ENCODE assay signal across 14 cellular contexts in genomic region chr13:23447927-23448326, GRCh38. TPM values are rescaled to one million over a fixed set of nuclear protein-coding genes. Genes with fewer than 3 reads are reported as not detected.
A peak's percentile ranks its signal among the peaks of the same experiment; 100 is the strongest.
DNase-seq lines count a peak whose midpoint lies in the region; ATAC-seq and TF ChIP-seq lines count a peak whose summit lies in the region.
"Had no signal": no experiment of that assay in that cellular context is flagged by ENCODE, and none has a peak within 500 bp of the region (broad histone marks: within the 10 kb centered on the region; RNA-seq: fewer than 3 reads in every experiment).

No MANE protein-coding gene starts in this region.

- peaks cover 3% of the 10 kb centered on the region for H3K23me2 ChIP-seq in H9 (ENCODE audit: insufficient read length, low read depth, low read length, poor library complexity, severe bottlenecking)

- ATAC-seq in WTC11 = no peak
- ATAC-seq in HG03139 (IDR thresholded peaks at IDR 0.05; ENCODE audit: unreplicated experiment) = no peak
- no peak for ATAC-seq in CD8-positive, alpha-beta T cell
- ATAC-seq: activated naive CD4-positive, alpha-beta T cell treated with anti-CD3 and anti-CD28 coated beads, Interleukin-2, amount 50 U/mL, for 72 hours had no signal

- H3K4me1 ChIP-seq in H9 (ENCODE audit: insufficient read depth, low read length) (peaks cover 6% of the 10 kb centered on the region; the same call in 1 of the 2 replicates), tibial nerve (no peaks in the 10 kb centered on the region)
- no peaks in the 10 kb centered on the region for H3K4me1 ChIP-seq in CD8-positive, alpha-beta T cell (ENCODE audit: insufficient read depth, low read length)

- no peaks in the 10 kb centered on the region for H3K36me3 ChIP-seq in CD8-positive, alpha-beta T cell (ENCODE audit: insufficient read depth, low read length)
- H3K36me3 ChIP-seq in tibial nerve = no peaks in the 10 kb centered on the region

- no peak overlapping the region for H2BK12ac ChIP-seq in H9 (ENCODE audit: insufficient read length, low read depth, low read length)

- no peak overlapping the region for H3K56ac ChIP-seq in H9 (ENCODE audit: insufficient read length, low read depth, low read length)

- H3K9ac ChIP-seq in H9 (ENCODE audit: extremely low read depth, insufficient read length, low read length) = no peak overlapping the region
- H3K9ac ChIP-seq: parathyroid adenoma had no signal

- no peak overlapping the region for H4K91ac ChIP-seq in H9 (ENCODE audit: insufficient read length, low read depth, low read length)

- peaks cover 5 to 7% of the 10 kb centered on the region in 2 experiments for H3K9me3 Mint-ChIP-seq in H9
- peaks cover 9% of the 10 kb centered on the region for H3K9me3 Mint-ChIP-seq in WTC11
- peaks cover 14% of the 10 kb centered on the region for H3K9me3 Mint-ChIP-seq in glutamatergic neuron (ENCODE audit: unreplicated experiment)
- no peaks in the 10 kb centered on the region for H3K9me3 Mint-ChIP-seq in CD8-positive, alpha-beta T cell

- no peak overlapping the region for H4K5ac ChIP-seq in H9 (ENCODE audit: insufficient read length, low read depth, low read length)

- no peaks in the 10 kb centered on the region for H3K79me2 ChIP-seq in H9 (ENCODE audit: insufficient read depth, low read length)
- H3K79me2 ChIP-seq: parathyroid adenoma had no signal

- H3K79me1 ChIP-seq in H9 (ENCODE audit: insufficient read depth, low read depth, low read length, poor library complexity, severe bottlenecking) = no peaks in the 10 kb centered on the region

- WGBS in H9 (ENCODE audit: extremely low coverage, insufficient read length, low lambda C conversion rate) = no CpG with 5 or more reads among the region's 3 CpGs
- 26 to 33% methylated on average over 3 of the region's 3 CpGs for WGBS in tibial nerve, 2 donors

- no peak overlapping the region for H3K14ac ChIP-seq in H9 (ENCODE audit: insufficient read depth, low read length)

- TF ChIP-seq POLR2A in tibial nerve (IDR thresholded peaks at IDR 0.05) = no peak

- CTCF ChIA-PET in AG04450 (lab: Charles Lee) (interaction anchor here (0.9 to 1.1 kb wide), 2 partner anchors 15 to 452 kb away, joined by 3 read pairs; partner anchors contain the start of gene SACS), WTC11 (lab: Charles Lee) (no interaction called here)
- CTCF ChIA-PET in CD8-positive, alpha-beta T cell (lab: Charles Lee) = no interaction called here

- H2BK15ac ChIP-seq in H9 (ENCODE audit: low read depth, low read length) = no peak overlapping the region

- no peak overlapping the region for H3K4ac ChIP-seq in H9 (ENCODE audit: low read depth, low read length)

- peaks cover 38 to 45% of the 10 kb centered on the region in 2 experiments for H3K4me1 Mint-ChIP-seq in H9
- H3K4me1 Mint-ChIP-seq in WTC11 = peaks cover 36% of the 10 kb centered on the region
- H3K4me1 Mint-ChIP-seq in glutamatergic neuron (ENCODE audit: low read depth, unreplicated experiment) = peaks cover 29% of the 10 kb centered on the region
- no peaks in the 10 kb centered on the region for H3K4me1 Mint-ChIP-seq in CD8-positive, alpha-beta T cell (ENCODE audit: low read depth)

- H3K4me3 ChIP-seq in AG04450 (ENCODE audit: low read depth, low read length) = no peak overlapping the region
- no peak overlapping the region for H3K4me3 ChIP-seq in CD8-positive, alpha-beta T cell (ENCODE audit: low read depth, low read length)
- no peak overlapping the region for H3K4me3 ChIP-seq in tibial nerve

- DNase-seq in AG04450 (ENCODE audit: low read depth, low spot score) (peak; percentile 90), H9 (no peak), WTC11 (ENCODE audit: low spot score) (no peak), glutamatergic neuron (no peak), NCI-H2081 treated with DMSO at 0.1 percent for 48 hours (lab: John Stamatoyannopoulos, UW) (no peak), tibial nerve (ENCODE audit: low spot score in 2 of 2) (no peak)
- DNase-seq in CD8-positive, alpha-beta T cell = no peak
- DNase-seq: activated CD8-positive, alpha-beta memory T cell treated with anti-CD3 and anti-CD28 coated beads, Interleukin-2, amount 50 U/mL, for 48 hours; DMS53; midbrain; SW 1271 had no signal

- H3K36me3 Mint-ChIP-seq in H9 (ENCODE audit: insufficient read depth in 1 of 3, low read depth in 3 of 3) = peaks cover 2 to 5% (median 5%) of the 10 kb centered on the region in 3 experiments; a peak in 4 of 7 replicates
- H3K36me3 Mint-ChIP-seq in WTC11 = peaks cover 4% of the 10 kb centered on the region
- H3K36me3 Mint-ChIP-seq in glutamatergic neuron (ENCODE audit: unreplicated experiment) = peaks cover 6% of the 10 kb centered on the region
- no peaks in the 10 kb centered on the region for H3K36me3 Mint-ChIP-seq in CD8-positive, alpha-beta T cell
- H3K36me3 Mint-ChIP-seq: activated naive CD4-positive, alpha-beta T cell treated with anti-CD3 and anti-CD28 coated beads, Interleukin-2, amount 50 U/mL, for 72 hours had no signal

- H3K18ac ChIP-seq in H9 (ENCODE audit: insufficient read length, low read depth, low read length) = no peak overlapping the region

- no peak for TF ChIP-seq EP300 in tibial nerve (IDR thresholded peaks at IDR 0.05)

- no peak overlapping the region for H4K8ac ChIP-seq in H9 (replicated peaks; ENCODE audit: insufficient read length, low read depth, low read length)

- H3K27me3 Mint-ChIP-seq in H9 (ENCODE audit: low read depth) (no peaks in the 10 kb centered on the region), WTC11 (ENCODE audit: low read depth) (no peaks in the 10 kb centered on the region; the same call in 1 of the 2 replicates), glutamatergic neuron (ENCODE audit: unreplicated experiment) (peaks cover 8% of the 10 kb centered on the region)
- no peaks in the 10 kb centered on the region for H3K27me3 Mint-ChIP-seq in CD8-positive, alpha-beta T cell (ENCODE audit: low read depth)

- no peak overlapping the region for H3K4me2 ChIP-seq in H9 (ENCODE audit: insufficient read depth, insufficient read length, low read length)

- H2BK5ac ChIP-seq in H9 (ENCODE audit: insufficient read length, low read length) = no peak overlapping the region

- H3K9me3 ChIP-seq in AG04450 (ENCODE audit: control insufficient read depth, insufficient read depth, low read length) = no peaks in the 10 kb centered on the region; the same call in 1 of the 2 replicates
- no peaks in the 10 kb centered on the region for H3K9me3 ChIP-seq in H9 (ENCODE audit: control insufficient read depth, low read depth, low read length)
- no peaks in the 10 kb centered on the region for H3K9me3 ChIP-seq in CD8-positive, alpha-beta T cell (ENCODE audit: low read length)
- H3K9me3 ChIP-seq in tibial nerve = no peaks in the 10 kb centered on the region

- H3K23ac ChIP-seq in H9 (ENCODE audit: insufficient read length, low read depth, low read length) = no peak overlapping the region

- H2BK120ac ChIP-seq in H9 (ENCODE audit: low read depth, low read length, poor library complexity, severe bottlenecking) = no peak overlapping the region

- H3T11ph ChIP-seq in H9 (ENCODE audit: low read length) = no peak overlapping the region

- intact Hi-C loops in CD8-positive, alpha-beta T cell (cut with DNase I, micrococcal nuclease) = no loop called here

- H3K4me3 Mint-ChIP-seq in H9 = no peak overlapping the region
- H3K4me3 Mint-ChIP-seq in WTC11 = no peak overlapping the region
- no peak overlapping the region for H3K4me3 Mint-ChIP-seq in glutamatergic neuron (ENCODE audit: unreplicated experiment)
- H3K4me3 Mint-ChIP-seq in CD8-positive, alpha-beta T cell = no peak overlapping the region

- POLR2A ChIA-PET in AG04450 (lab: Yijun Ruan, JAX) (interaction anchor here (0.6 kb wide), 1 partner anchor 298 kb away, joined by 6 read pairs; no protein-coding TSS in a partner anchor), WTC11 (lab: Charles Lee) (interaction anchor here (0.7 kb wide), 3 partner anchors 94 to 184 kb away, joined by 5 to 9 read pairs (median 5); no protein-coding TSS in a partner anchor)
- POLR2A ChIA-PET in CD8-positive, alpha-beta T cell (lab: Charles Lee) = no interaction called here

- H2BK20ac ChIP-seq in H9 (ENCODE audit: low read depth, low read length, poor library complexity, severe bottlenecking) = no peak overlapping the region

- H3K27ac Mint-ChIP-seq in H9 = peak overlapping the region in 2 of 3 experiments; percentile 27 to 59; a peak in 2 of 7 replicates
- H3K27ac Mint-ChIP-seq in WTC11 = 0 out of 2 replicates have a peak overlapping the region, but pooled peaks have one; percentile 10
- peak overlapping the region; percentile 55 for H3K27ac Mint-ChIP-seq in glutamatergic neuron (ENCODE audit: unreplicated experiment)
- no peak overlapping the region for H3K27ac Mint-ChIP-seq in CD8-positive, alpha-beta T cell
- H3K27ac Mint-ChIP-seq: activated naive CD4-positive, alpha-beta T cell treated with anti-CD3 and anti-CD28 coated beads, Interleukin-2, amount 50 U/mL, for 72 hours had no signal

- no peak overlapping the region for H2AFZ ChIP-seq in H9 (ENCODE audit: low read length)
- H2AFZ ChIP-seq: parathyroid adenoma had no signal

- H3K27me3 ChIP-seq in AG04450 (ENCODE audit: control insufficient read depth, insufficient read depth, low read length) (no peaks in the 10 kb centered on the region), H9 (ENCODE audit: insufficient read depth, low read length) (no peaks in the 10 kb centered on the region), tibial nerve (no peaks in the 10 kb centered on the region)
- H3K27me3 ChIP-seq in CD8-positive, alpha-beta T cell (ENCODE audit: insufficient read depth, low read length) = no peaks in the 10 kb centered on the region

- H3K27ac ChIP-seq in AG04450 (ENCODE audit: low read depth, low read length) = peak overlapping the region; percentile 72
- H3K27ac ChIP-seq in H9 (ENCODE audit: insufficient read length, low read depth, low read length) = no peak overlapping the region
- H3K27ac ChIP-seq in CD8-positive, alpha-beta T cell (ENCODE audit: low read depth, low read length) = no peak overlapping the region
- H3K27ac ChIP-seq in tibial nerve = peak overlapping the region in 1 of 4 donors; percentile 34
- H3K27ac ChIP-seq: parathyroid adenoma had no signal

- no peaks in the 10 kb centered on the region for H4K20me1 ChIP-seq in H9 (ENCODE audit: control insufficient read depth, insufficient read depth, insufficient read length)

- TF ChIP-seq CTCF in AG04450 (IDR thresholded peaks at IDR 0.05; ENCODE audit: low read depth, low read length) (no peak), H9 (conservative IDR thresholded peaks at IDR 0.05) (no peak), WTC11 (IDR thresholded peaks at IDR 0.05) (no peak), glutamatergic neuron (IDR thresholded peaks at IDR 0.05; ENCODE audit: partially characterized antibody, unreplicated experiment) (no peak), tibial nerve (IDR thresholded peaks at IDR 0.05) (no peak)
- TF ChIP-seq CTCF in CD8-positive, alpha-beta T cell (IDR thresholded peaks at IDR 0.05) = no peak

- no peak overlapping the region for H2AK5ac ChIP-seq in H9 (ENCODE audit: insufficient read length, low read length)

TF ChIP-seq in WTC11, 78 proteins besides CTCF, POLR2A, EP300 and RAD21 (continues in another document):
- TF ChIP-seq CBFB (CRISPR knock-in tag; IDR thresholded peaks at IDR 0.05; ENCODE audit: low read depth) = no peak

RNA-seq across cellular contexts. Expression of gene SACS, which starts 14.4 kb away (rescaled TPM):
- polyA plus RNA-seq in AG04450 (2011; rRNA removed) = 41.1 and 53.9 TPM in 2 replicates
- 362 and 419 TPM in 2 replicates for polyA minus RNA-seq in AG04450 (2011; rRNA and poly(A)+ RNA removed)
- total RNA-seq in H9 (2021) = 47.8 and 53.0 TPM in 2 replicates
- total RNA-seq in WTC11 (2021) = 30.5 to 35.2 TPM (median 30.8 TPM) in 3 replicates
- 132 TPM for total RNA-seq in glutamatergic neuron (ENCODE audit: unreplicated experiment)
- total RNA-seq in CD8-positive, alpha-beta T cell = 10 to 100 TPM in 1 of 2 experiments, 1 to 10 TPM in 1; 9.7 to 11.2 TPM
- total RNA-seq in tibial nerve = 10 to 100 TPM; 12.9 to 32.9 (median 23.5) TPM
